In genomic region chr6:157672726-157673412, GRCh38 we compare ENCODE assay signal across 21 cellular contexts.
A peak's percentile ranks its signal among the peaks of the same experiment; 100 is the strongest.
DNase-seq lines count a peak whose midpoint lies in the region; ATAC-seq and TF ChIP-seq lines count a peak whose summit lies in the region.
"Had no signal": no experiment of that assay in that cellular context is flagged by ENCODE, and none has a peak within 500 bp of the region (broad histone marks: within the 10 kb centered on the region; RNA-seq: fewer than 3 reads in every experiment).

No MANE protein-coding gene starts in this region.

- peaks cover 6% of the 10 kb centered on the region for H3K4me1 ChIP-seq in right cardiac atrium (ENCODE audit: control insufficient read depth, insufficient read depth, low read length)
- peaks cover 0 to 17% of the 10 kb centered on the region in 2 donors for H3K4me1 ChIP-seq in right atrium auricular region
- H3K4me1 ChIP-seq: HAP-1 had no signal

- peak overlapping the region; percentile 56 for H3K4me3 Mint-ChIP-seq in endothelial cell (ENCODE audit: unreplicated experiment)
- H3K4me3 Mint-ChIP-seq: CD4-positive, alpha-beta memory T cell; HFFc6 had no signal

- H3K4me1 Mint-ChIP-seq in endothelial cell (ENCODE audit: unreplicated experiment), result peaks cover 35% of the 10 kb centered on the region
- H3K4me1 Mint-ChIP-seq: CD4-positive, alpha-beta memory T cell had no signal

- DNase-seq in right cardiac atrium (peak in 2 of 3 donors; percentile 51 to 60), right atrium auricular region (ENCODE audit: low spot score) (no peak), NCI-H748 (lab: John Stamatoyannopoulos, UW; ENCODE audit: unreplicated experiment) (peak; percentile 68), endothelial cell (ENCODE audit: low spot score) (no peak), coronary artery (ENCODE audit: low spot score) (no peak)
- DNase-seq in stimulated activated CD4-positive, alpha-beta T cell treated with anti-CD3 and anti-CD28 coated beads, Interleukin-4, amount 100 ng/mL, for 4 hours, result no peak
- DNase-seq: C1 segment of cervical spinal cord; CD4-positive, alpha-beta memory T cell; COR-L47; GM23248; HFFc6; IMR-90; MM.1S; NCI-H2081; NCI-H345; NCI-H510A treated with DMSO at 0.1 percent for 48 hours; SHP77 had no signal

- no peaks in the 10 kb centered on the region for H3K36me3 ChIP-seq in right atrium auricular region
- H3K36me3 ChIP-seq: HAP-1 had no signal

- H3K27me3 Mint-ChIP-seq in endothelial cell (ENCODE audit: unreplicated experiment), result peaks cover 4% of the 10 kb centered on the region
- H3K27me3 Mint-ChIP-seq: CD4-positive, alpha-beta memory T cell had no signal

- H3K27ac ChIP-seq in right cardiac atrium (ENCODE audit: low read length), result no peak overlapping the region
- H3K27ac ChIP-seq in right atrium auricular region, result no peak overlapping the region
- no peak overlapping the region for H3K27ac ChIP-seq in coronary artery
- H3K27ac ChIP-seq: GM23248, KMS-11, RWPE1 had no signal

- H3K27me3 ChIP-seq in right cardiac atrium (ENCODE audit: control insufficient read depth, insufficient read depth), result no peaks in the 10 kb centered on the region
- H3K27me3 ChIP-seq in right atrium auricular region, result no peaks in the 10 kb centered on the region

- H3K9me3 Mint-ChIP-seq in endothelial cell (ENCODE audit: unreplicated experiment), result no peaks in the 10 kb centered on the region
- H3K9me3 Mint-ChIP-seq: CD4-positive, alpha-beta memory T cell; HFFc6 had no signal

- no peak for TF ChIP-seq CTCF in right atrium auricular region (IDR thresholded peaks at IDR 0.05)
- TF ChIP-seq CTCF in endothelial cell (IDR thresholded peaks at IDR 0.05; ENCODE audit: unreplicated experiment), result no peak
- no peak for TF ChIP-seq CTCF in coronary artery (IDR thresholded peaks at IDR 0.05)

- ATAC-seq in right cardiac atrium (peak in 1 of 2 donors; percentile 6), HG03354 (IDR thresholded peaks at IDR 0.05; ENCODE audit: poor library complexity, severe bottlenecking, unreplicated experiment) (no peak)

- intact Hi-C loops in right cardiac atrium (cut with DNase I), result no loop called here

- no peak overlapping the region for H3K4me3 ChIP-seq in right cardiac atrium (ENCODE audit: low read length)
- no peak overlapping the region for H3K4me3 ChIP-seq in right atrium auricular region
- no peak overlapping the region for H3K4me3 ChIP-seq in coronary artery
- H3K4me3 ChIP-seq: GM23248, HAP-1 had no signal

- H3K27ac Mint-ChIP-seq in endothelial cell (ENCODE audit: unreplicated experiment), result peak overlapping the region; percentile 36
- H3K27ac Mint-ChIP-seq: HFFc6 had no signal

- no peaks in the 10 kb centered on the region for H3K9me3 ChIP-seq in right cardiac atrium (ENCODE audit: control insufficient read depth, low read length)
- no peaks in the 10 kb centered on the region for H3K9me3 ChIP-seq in right atrium auricular region
- H3K9me3 ChIP-seq: HAP-1 had no signal

- 95% methylated on average over 37 of the region's 37 CpGs for WGBS in right cardiac atrium

- peaks cover 13% of the 10 kb centered on the region for H3K36me3 Mint-ChIP-seq in endothelial cell (ENCODE audit: low read depth, unreplicated experiment)
- H3K36me3 Mint-ChIP-seq: CD4-positive, alpha-beta memory T cell had no signal

Comparison
In these comparisons a context has a peak if more than half of its experiments do, and no peak if none do; other contexts are left out.
1. DNase-seq: peak in right cardiac atrium (2 of 3) and NCI-H748 (single experiment); none in right atrium auricular region (single experiment), endothelial cell (single experiment), stimulated activated CD4-positive, alpha-beta T cell treated with anti-CD3 and anti-CD28 coated beads, Interleukin-4, amount 100 ng/mL, for 4 hours (0 of 2) and coronary artery (single experiment).